22 cellular contexts compared by ENCODE assay signal in the genomic region with DNA sequence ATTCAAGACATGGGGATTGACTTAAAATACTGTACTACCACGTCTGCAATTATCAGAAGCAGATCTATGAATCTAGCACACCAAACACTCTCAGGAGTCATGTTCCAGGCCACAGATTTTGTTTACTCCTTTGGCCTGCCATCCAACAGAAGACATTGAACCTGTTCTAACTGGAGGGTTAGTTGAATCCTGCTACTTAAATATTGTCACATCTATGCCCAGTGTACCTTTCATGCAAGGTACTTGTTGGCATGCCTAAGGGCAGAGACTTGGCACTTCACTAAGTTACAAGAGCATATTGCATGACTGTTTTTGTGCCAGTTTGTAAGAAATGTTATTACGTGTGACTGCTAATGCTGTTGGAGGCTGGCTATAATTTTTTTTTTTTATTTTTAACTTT.
DNase-seq lines count a peak whose midpoint lies in the region; FAIRE-seq and TF ChIP-seq lines count a peak whose summit lies in the region.
"Had no signal": no experiment of that assay in that cellular context is flagged by ENCODE, and none has a peak within 500 bp of the region (broad histone marks: within the 10 kb centered on the region; RNA-seq: fewer than 3 reads in every experiment).

No MANE protein-coding gene starts in this region.

- in situ Hi-C loops in T47D (cut with HindIII; ENCODE audit: low pct_unique_long_range_greater_than_20kb, low sequenced_read_pairs): no loop called here
- in situ Hi-C loops in mammary epithelial cell (cut with MboI; ENCODE audit: low sequenced_read_pairs in 2 of 2): no loop called here

- intact Hi-C loops in mammary epithelial cell (cut with micrococcal nuclease) (no loop called here), prostate gland (cut with DNase I) (no loop called here)

- dilution Hi-C loops in mammary epithelial cell (cut with HindIII; ENCODE audit: low sequenced_read_pairs): no loop called here

- H3K9ac ChIP-seq in mammary epithelial cell (ENCODE audit: insufficient read depth, low read length) (no peak overlapping the region), astrocyte (ENCODE audit: low read length) (no peak overlapping the region)

- H3K27me3 Mint-ChIP-seq in astrocyte (ENCODE audit: low read depth, unreplicated experiment): peaks cover 3% of the 10 kb centered on the region
- no peaks in the 10 kb centered on the region for H3K27me3 Mint-ChIP-seq in activated CD4-positive, alpha-beta T cell treated with anti-CD3 and anti-CD28 coated beads, Interleukin-2, amount 10 ng/mL, durations not matched to agents 7 days and 5 days
- H3K27me3 Mint-ChIP-seq: CD8-positive, alpha-beta memory T cell had no signal

- peaks cover 4% of the 10 kb centered on the region for H3K9me3 Mint-ChIP-seq in astrocyte (ENCODE audit: unreplicated experiment)
- no peaks in the 10 kb centered on the region for H3K9me3 Mint-ChIP-seq in activated CD4-positive, alpha-beta T cell treated with anti-CD3 and anti-CD28 coated beads, Interleukin-2, amount 10 ng/mL, durations not matched to agents 7 days and 5 days

- no peaks in the 10 kb centered on the region for H3K4me1 ChIP-seq in mammary epithelial cell (ENCODE audit: insufficient read depth, low read length)
- no peaks in the 10 kb centered on the region for H3K4me1 ChIP-seq in astrocyte (ENCODE audit: insufficient read depth, low read length)
- H3K4me1 ChIP-seq in prostate gland (replicated peaks): no peaks in the 10 kb centered on the region
- H3K4me1 ChIP-seq: BE2C had no signal

- CTCF ChIA-PET in mammary epithelial cell (lab: Charles Lee; ENCODE audit: low non-redundant PET): no interaction called here
- CTCF ChIA-PET in activated CD4-positive, alpha-beta T cell treated with anti-CD3 and anti-CD28 coated beads, Interleukin-2, amount 10 ng/mL, durations not matched to agents 7 days and 5 days (lab: Charles Lee): no interaction called here

- H4K20me1 ChIP-seq in mammary epithelial cell (ENCODE audit: insufficient read depth, low read length) (no peaks in the 10 kb centered on the region), astrocyte (ENCODE audit: insufficient read depth, low read length) (no peaks in the 10 kb centered on the region)

- H3K27me3 ChIP-seq in mammary epithelial cell (ENCODE audit: insufficient read depth, low read length) (no peaks in the 10 kb centered on the region), astrocyte (ENCODE audit: insufficient read depth, low read length) (no peaks in the 10 kb centered on the region), prostate gland (replicated peaks; ENCODE audit: insufficient read depth) (no peaks in the 10 kb centered on the region)
- H3K27me3 ChIP-seq: BE2C had no signal

- BruUV-seq in mammary epithelial cell (replicated peaks; lab: Mats Ljungman, UMichigan): no TSS peak

- H3K79me2 ChIP-seq in mammary epithelial cell (ENCODE audit: insufficient read depth, low read length): no peaks in the 10 kb centered on the region
- no peaks in the 10 kb centered on the region for H3K79me2 ChIP-seq in astrocyte (ENCODE audit: insufficient read depth, low read length)

- POLR2A ChIA-PET in activated CD4-positive, alpha-beta T cell treated with anti-CD3 and anti-CD28 coated beads, Interleukin-2, amount 10 ng/mL, durations not matched to agents 7 days and 5 days (lab: Charles Lee): no interaction called here

- peak; percentile 23 to 92 for DNase-seq in T47D (ENCODE audit: low read depth in 1 of 2, low spot score in 1 of 2)
- DNase-seq in mammary epithelial cell: no peak
- DNase-seq in astrocyte (ENCODE audit: low read depth): no peak
- DNase-seq in prostate gland (ENCODE audit: low spot score): peak; percentile 28
- no peak for DNase-seq in glomerular visceral epithelial cell (ENCODE audit: extremely low spot score)
- no peak for DNase-seq in activated CD4-positive, alpha-beta T cell treated with anti-CD3 and anti-CD28 coated beads, Interleukin-2, amount 10 ng/mL, durations not matched to agents 7 days and 5 days
- no peak for DNase-seq in 8988T
- DNase-seq: ACHN; BE2C; C1 segment of cervical spinal cord; CD4-positive, CD25-positive, alpha-beta regulatory T cell; CD8-positive, alpha-beta memory T cell; COR-L47; DMS 273 treated with DMSO at 0.1 percent for 48 hours; DMS53; GDM1; HCEC 1CT had no signal

- H3K4me2 ChIP-seq in mammary epithelial cell (ENCODE audit: insufficient read depth, low read depth, low read length) (no peak overlapping the region), astrocyte (ENCODE audit: low read length) (no peak overlapping the region)
- H3K4me2 ChIP-seq: GM23338 had no signal

- TF ChIP-seq CTCF in mammary epithelial cell (conservative IDR thresholded peaks at IDR 0.05 in 1 of 2, IDR thresholded peaks at IDR 0.05 in 1 of 2; ENCODE audit: extremely low read depth in 1 of 2, insufficient read depth in 1 of 2, low read depth in 1 of 2, low read length in 2 of 2) (no peak), astrocyte (IDR thresholded peaks at IDR 0.05; ENCODE audit: insufficient read depth, low read depth, low read length) (no peak), prostate gland (IDR thresholded peaks at IDR 0.05) (no peak)

- H3K4me1 Mint-ChIP-seq in astrocyte (ENCODE audit: low read depth, unreplicated experiment): no peaks in the 10 kb centered on the region
- H3K4me1 Mint-ChIP-seq in activated CD4-positive, alpha-beta T cell treated with anti-CD3 and anti-CD28 coated beads, Interleukin-2, amount 10 ng/mL, durations not matched to agents 7 days and 5 days: no peaks in the 10 kb centered on the region
- H3K4me1 Mint-ChIP-seq: CD4-positive, CD25-positive, alpha-beta regulatory T cell; CD8-positive, alpha-beta memory T cell; GM23338 had no signal

- peak; percentile 93 for FAIRE-seq in astrocyte (lab: Jason Lieb, UNC)
- FAIRE-seq: A204.1, GM12892, GM18507, H54 had no signal

- no peak overlapping the region for H3K27ac ChIP-seq in mammary epithelial cell (ENCODE audit: insufficient read depth, low read depth, low read length)
- H3K27ac ChIP-seq in astrocyte (ENCODE audit: low read depth, low read length): no peak overlapping the region
- no peak overlapping the region for H3K27ac ChIP-seq in prostate gland

- H3K36me3 ChIP-seq in mammary epithelial cell (ENCODE audit: insufficient read depth, low read length) (no peaks in the 10 kb centered on the region), astrocyte (ENCODE audit: insufficient read depth, low read length) (no peaks in the 10 kb centered on the region), prostate gland (no peaks in the 10 kb centered on the region)
- H3K36me3 ChIP-seq: BE2C had no signal

- no peak overlapping the region for H3K27ac Mint-ChIP-seq in astrocyte (ENCODE audit: unreplicated experiment)
- no peak overlapping the region for H3K27ac Mint-ChIP-seq in activated CD4-positive, alpha-beta T cell treated with anti-CD3 and anti-CD28 coated beads, Interleukin-2, amount 10 ng/mL, durations not matched to agents 7 days and 5 days
- H3K27ac Mint-ChIP-seq: CD4-positive, CD25-positive, alpha-beta regulatory T cell; CD8-positive, alpha-beta memory T cell; GM23338 had no signal

- H3K4me3 ChIP-seq in mammary epithelial cell (replicated peaks in 1 of 3; ENCODE audit: insufficient read depth in 1 of 3, low read depth in 2 of 3, low read length in 3 of 3) (no peak overlapping the region), astrocyte (ENCODE audit: insufficient read depth, low read depth, low read length) (no peak overlapping the region), prostate gland (no peak overlapping the region)
- H3K4me3 ChIP-seq: GM23338 had no signal

- no peak overlapping the region for H3K4me3 Mint-ChIP-seq in astrocyte (ENCODE audit: unreplicated experiment)
- H3K4me3 Mint-ChIP-seq in activated CD4-positive, alpha-beta T cell treated with anti-CD3 and anti-CD28 coated beads, Interleukin-2, amount 10 ng/mL, durations not matched to agents 7 days and 5 days: no peak overlapping the region
- H3K4me3 Mint-ChIP-seq: CD4-positive, CD25-positive, alpha-beta regulatory T cell; CD8-positive, alpha-beta memory T cell; GM23338 had no signal

- no peaks in the 10 kb centered on the region for H3K36me3 Mint-ChIP-seq in astrocyte (ENCODE audit: low read depth, unreplicated experiment)
- H3K36me3 Mint-ChIP-seq in activated CD4-positive, alpha-beta T cell treated with anti-CD3 and anti-CD28 coated beads, Interleukin-2, amount 10 ng/mL, durations not matched to agents 7 days and 5 days (ENCODE audit: low read depth): no peaks in the 10 kb centered on the region
- H3K36me3 Mint-ChIP-seq: CD4-positive, CD25-positive, alpha-beta regulatory T cell; CD8-positive, alpha-beta memory T cell had no signal

- H3K9me3 ChIP-seq in mammary epithelial cell (replicated peaks; ENCODE audit: insufficient read depth, low read length) (peaks cover 16% of the 10 kb centered on the region), astrocyte (ENCODE audit: insufficient read depth, low read depth, low read length) (no peaks in the 10 kb centered on the region), prostate gland (no peaks in the 10 kb centered on the region)
- H3K9me3 ChIP-seq: BE2C had no signal

- H2AFZ ChIP-seq in mammary epithelial cell (ENCODE audit: low read depth, low read length) (no peak overlapping the region), astrocyte (ENCODE audit: low read depth, low read length) (no peak overlapping the region)
- H2AFZ ChIP-seq: GM23338 had no signal

- TF ChIP-seq POLR2A in prostate gland (IDR thresholded peaks at IDR 0.05): no peak

- WGBS in mammary epithelial cell (ENCODE audit: low coverage, missing lambda C conversion rate): 17% methylated on average over 2 of the region's 2 CpGs
- whole genome bisulfite sequencing in prostate gland: 40% methylated on average over 2 of the region's 2 CpGs

Comparison
In these comparisons a context has a peak if more than half of its experiments do, and no peak if none do; other contexts are left out.
1. DNase-seq: peak in T47D (2 of 2) and prostate gland (single experiment); none in mammary epithelial cell (single experiment), astrocyte (single experiment), glomerular visceral epithelial cell (single experiment), activated CD4-positive, alpha-beta T cell treated with anti-CD3 and anti-CD28 coated beads, Interleukin-2, amount 10 ng/mL, durations not matched to agents 7 days and 5 days (single experiment) and 8988T (single experiment).